In the genomic region with DNA sequence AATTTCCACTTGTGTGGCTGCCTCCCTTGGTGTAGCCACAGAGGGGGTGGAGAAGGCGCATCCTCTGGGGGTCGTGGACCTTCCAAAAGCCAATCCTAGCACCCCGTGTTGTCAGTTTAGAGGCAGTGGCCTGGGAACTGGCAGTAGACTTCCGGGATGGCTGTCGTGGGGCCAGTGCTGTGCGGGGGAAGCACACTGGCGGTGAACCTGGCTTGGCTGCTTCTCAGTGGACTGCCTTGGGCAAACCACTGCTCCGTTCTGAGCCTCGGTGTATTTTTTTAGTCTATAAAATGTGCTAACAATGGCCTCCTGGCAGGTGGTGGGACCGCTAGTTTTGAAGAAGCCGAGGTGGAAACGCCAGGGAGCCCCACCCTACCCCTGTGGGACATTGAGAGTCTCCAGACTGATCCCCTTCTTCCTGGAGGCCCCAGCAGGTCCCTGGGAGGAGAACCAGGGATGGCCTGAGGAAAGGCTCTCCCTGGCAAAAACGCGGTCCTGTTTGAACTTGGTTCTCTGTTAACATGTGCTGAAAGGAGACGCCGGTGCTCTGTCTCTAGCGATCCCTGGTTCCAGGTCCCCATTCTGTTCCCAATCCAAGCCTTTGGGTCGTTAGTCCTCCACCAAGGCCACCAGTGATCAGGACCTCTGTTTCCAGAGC, we compare ENCODE assay signal across 25 cellular contexts.
DNase-seq lines count a peak whose midpoint lies in the region; ATAC-seq, FAIRE-seq and TF ChIP-seq lines count a peak whose summit lies in the region.
"Had no signal": no experiment of that assay in that cellular context is flagged by ENCODE, and none has a peak within 500 bp of the region (broad histone marks: within the 10 kb centered on the region; RNA-seq: fewer than 3 reads in every experiment).

No MANE protein-coding gene starts in this region.

- H3K9me3 Mint-ChIP-seq in MCF 10A (ENCODE audit: unreplicated experiment) = no peaks in the 10 kb centered on the region
- no peaks in the 10 kb centered on the region for H3K9me3 Mint-ChIP-seq in nephron
- H3K9me3 Mint-ChIP-seq in type B pancreatic cell = no peaks in the 10 kb centered on the region
- H3K9me3 Mint-ChIP-seq: activated naive CD4-positive, alpha-beta T cell treated with anti-CD3 and anti-CD28 coated beads, Interleukin-2, amount 50 U/mL, for 72 hours had no signal

- no peak overlapping the region for H4K91ac ChIP-seq in H1 (replicated peaks; ENCODE audit: insufficient read length, low read length)

- no peaks in the 10 kb centered on the region for H3K9me3 ChIP-seq in breast epithelium
- no peaks in the 10 kb centered on the region for H3K9me3 ChIP-seq in H1 (ENCODE audit: insufficient read depth in 2 of 2, low read depth in 1 of 2, low read length in 1 of 2)
- H3K9me3 ChIP-seq: esophagus muscularis mucosa, gastroesophageal sphincter, psoas muscle, upper lobe of right lung had no signal

- H3K27me3 ChIP-seq in breast epithelium (no peaks in the 10 kb centered on the region), H1 (replicated peaks in 1 of 4; ENCODE audit: control insufficient read depth in 3 of 4, extremely low read depth in 1 of 4, insufficient read depth in 3 of 4, low read length in 3 of 4) (no peaks in the 10 kb centered on the region)
- H3K27me3 ChIP-seq: dorsolateral prefrontal cortex, esophagus muscularis mucosa, gastroesophageal sphincter, upper lobe of right lung had no signal

- no TSS peak for BruUV-seq in MCF 10A (replicated peaks; lab: Mats Ljungman, UMichigan)

- H3K27ac Mint-ChIP-seq in MCF 10A (ENCODE audit: low read depth, unreplicated experiment) (no peak overlapping the region), nephron (peak overlapping the region in 2 of 3 experiments; percentile 45 to 60), type B pancreatic cell (peak overlapping the region; percentile 51)

- 0 out of 2 replicates have a peak overlapping the region, but pooled peaks have one; percentile 31 for H4K8ac ChIP-seq in H1 (ENCODE audit: extremely low read depth, insufficient read depth, low read length)

- no peak overlapping the region for H2BK15ac ChIP-seq in H1 (ENCODE audit: low read length)

- H3K79me2 ChIP-seq in H1 (ENCODE audit: control insufficient read depth in 1 of 2, insufficient read depth in 2 of 2, low read length in 2 of 2) = peaks cover 0 to 77% of the 10 kb centered on the region in 2 experiments; a peak in 2 of 4 replicates

- CTCF ChIA-PET in MCF 10A (lab: Yijun Ruan, JAX) = interaction anchor here (1.4 kb wide), 1 partner anchor 127 kb away, joined by 3 read pairs; no protein-coding TSS in a partner anchor
- CTCF ChIA-PET in H1 (lab: Charles Lee; ENCODE audit: partially characterized antibody) = interaction anchor here (1.7 to 1.9 kb wide), 2 partner anchors 13 to 127 kb away, joined by 5 to 6 read pairs; no protein-coding TSS in a partner anchor

- 0 out of 2 replicates have a peak overlapping the region, but pooled peaks have one; percentile 15 for H3K18ac ChIP-seq in H1 (ENCODE audit: extremely low read depth, low read length)

- intact Hi-C loops in breast epithelium (cut with DNase I; ENCODE audit: low total_unique reads) = no loop called here
- intact Hi-C loops in MCF 10A (cut with micrococcal nuclease) = no loop called here

- H4K20me1 ChIP-seq in H1 (replicated peaks in 1 of 2; ENCODE audit: control insufficient read depth in 1 of 2, insufficient read depth in 2 of 2, low read length in 2 of 2) = peaks cover 10 to 42% of the 10 kb centered on the region in 2 experiments

- H3K4me1 ChIP-seq in breast epithelium (peaks cover 0 to 20% of the 10 kb centered on the region in 2 donors), H1 (replicated peaks in 1 of 4; ENCODE audit: control insufficient read depth in 3 of 4, insufficient read depth in 4 of 4, low read length in 3 of 4) (peaks cover 0 to 11% (median 4%) of the 10 kb centered on the region in 4 experiments; a peak in 5 of 7 replicates)
- H3K4me1 ChIP-seq: psoas muscle, upper lobe of right lung had no signal

- no peak overlapping the region for H3K4me2 ChIP-seq in H1 (ENCODE audit: insufficient read depth in 1 of 2, low read depth in 2 of 2, low read length in 2 of 2)

- H3K4me1 Mint-ChIP-seq in MCF 10A (ENCODE audit: insufficient read depth, unreplicated experiment) (peaks cover 23% of the 10 kb centered on the region), nephron (peaks cover 30% of the 10 kb centered on the region), type B pancreatic cell (ENCODE audit: unreplicated experiment) (peaks cover 23% of the 10 kb centered on the region)

- no peak overlapping the region for H3K4me3 ChIP-seq in breast epithelium
- no peak overlapping the region for H3K4me3 ChIP-seq in H1 (ENCODE audit: extremely low read depth in 1 of 4, insufficient read depth in 2 of 4, low read depth in 3 of 4, low read length in 4 of 4)
- H3K4me3 ChIP-seq: dorsolateral prefrontal cortex, esophagus muscularis mucosa, gastroesophageal sphincter, psoas muscle, upper lobe of right lung had no signal

- no peak overlapping the region for H2BK120ac ChIP-seq in H1 (replicated peaks; ENCODE audit: low read depth, low read length)

- H3K36me3 Mint-ChIP-seq in MCF 10A (ENCODE audit: insufficient read depth, unreplicated experiment) (peaks cover 17% of the 10 kb centered on the region), nephron (ENCODE audit: low read depth) (no peaks in the 10 kb centered on the region), type B pancreatic cell (no peaks in the 10 kb centered on the region)

- POLR2A ChIA-PET in MCF 10A (lab: Yijun Ruan, JAX) (interaction anchor here (0.6 to 1.8 kb wide), 4 partner anchors 8 to 426 kb away, joined by 3 to 8 read pairs (median 3); no protein-coding TSS in a partner anchor), H1 (lab: Charles Lee; ENCODE audit: partially characterized antibody) (no interaction called here)

- H4K5ac ChIP-seq in H1 (ENCODE audit: insufficient read length, low read depth, low read length) = no peak overlapping the region

- no peak overlapping the region for H3K14ac ChIP-seq in H1 (ENCODE audit: insufficient read length)

- 85% methylated on average over 18 of the region's 18 CpGs; no CpG with 5 or more reads in 1 of the 2 experiments for WGBS in H1 (ENCODE audit: extremely low coverage in 1 of 2, insufficient coverage in 1 of 2, insufficient read length in 1 of 2, insufficient replicate concordance in 2 of 2, low coverage in 1 of 2, low lambda C conversion rate in 2 of 2, missing lambda C conversion rate in 1 of 2), 2 experiments

- no peak overlapping the region for H2AFZ ChIP-seq in H1 (ENCODE audit: low read length)

- no peaks in the 10 kb centered on the region for H3K27me3 Mint-ChIP-seq in MCF 10A (ENCODE audit: insufficient read depth, unreplicated experiment)
- no peaks in the 10 kb centered on the region for H3K27me3 Mint-ChIP-seq in nephron (ENCODE audit: low read depth)
- no peaks in the 10 kb centered on the region for H3K27me3 Mint-ChIP-seq in type B pancreatic cell

- no peak for TF ChIP-seq RAD21 in H1 (IDR thresholded peaks at IDR 0.05 in 1 of 2, conservative IDR thresholded peaks at IDR 0.05 in 1 of 2; ENCODE audit: low read depth in 2 of 2, low read length in 2 of 2)

- H2BK12ac ChIP-seq in H1 (ENCODE audit: low read depth, low read length) = 0 out of 2 replicates have a peak overlapping the region, but pooled peaks have one; percentile 39

- TF ChIP-seq EP300 in H1 (IDR thresholded peaks at IDR 0.05; ENCODE audit: borderline replicate concordance in 1 of 2, low read depth in 2 of 2, low read length in 2 of 2) = no peak

- H3K4ac ChIP-seq in H1 (replicated peaks; ENCODE audit: insufficient read length, low read depth, low read length) = no peak overlapping the region

- no peak for FAIRE-seq in H1 (lab: Jason Lieb, UNC)
- FAIRE-seq: astrocyte had no signal

- H3K4me3 Mint-ChIP-seq in MCF 10A (ENCODE audit: unreplicated experiment) (no peak overlapping the region), nephron (no peak overlapping the region), type B pancreatic cell (no peak overlapping the region)

- H3K56ac ChIP-seq in H1 (replicated peaks; ENCODE audit: insufficient read length, low read depth, low read length) = no peak overlapping the region

- TF ChIP-seq CTCF in breast epithelium (IDR thresholded peaks at IDR 0.05) (no peak), MCF 10A (IDR thresholded peaks at IDR 0.05; ENCODE audit: unreplicated experiment) (no peak), H1 (IDR thresholded peaks at IDR 0.05; ENCODE audit: control extremely low read depth in 1 of 3, insufficient read depth in 1 of 3, low read depth in 1 of 3, low read length in 3 of 3) (no peak), nephron (IDR thresholded peaks at IDR 0.05; ENCODE audit: unreplicated experiment in 3 of 3) (no peak), type B pancreatic cell (conservative IDR thresholded peaks at IDR 0.05) (no peak)

- peak overlapping the region; percentile 59 to 80 for H3K27ac ChIP-seq in breast epithelium
- H3K27ac ChIP-seq in H1 (ENCODE audit: low read depth, low read length) = no peak overlapping the region
- H3K27ac ChIP-seq: dorsolateral prefrontal cortex, esophagus muscularis mucosa, gastroesophageal sphincter, psoas muscle, upper lobe of right lung, WERI-Rb-1 had no signal

- no peaks in the 10 kb centered on the region for H3K23me2 ChIP-seq in H1 (ENCODE audit: low read depth, low read length)

- 0 out of 2 replicates have a peak overlapping the region, but pooled peaks have one; percentile 66 for H2BK5ac ChIP-seq in H1 (ENCODE audit: low read depth, low read length)

- no peaks in the 10 kb centered on the region for H3K36me3 ChIP-seq in breast epithelium
- no peaks in the 10 kb centered on the region for H3K36me3 ChIP-seq in H1 (ENCODE audit: control insufficient read depth in 2 of 4, insufficient read depth in 4 of 4, low read length in 3 of 4)
- H3K36me3 ChIP-seq: esophagus muscularis mucosa, gastroesophageal sphincter, upper lobe of right lung, WERI-Rb-1 had no signal

- no peak for ATAC-seq in HG02759 (IDR thresholded peaks at IDR 0.05; ENCODE audit: unreplicated experiment)
- ATAC-seq: activated naive CD4-positive, alpha-beta T cell treated with anti-CD3 and anti-CD28 coated beads, Interleukin-2, amount 50 U/mL, for 72 hours; gastroesophageal sphincter; psoas muscle had no signal

- no peak for TF ChIP-seq POLR2A in breast epithelium (IDR thresholded peaks at IDR 0.05)
- TF ChIP-seq POLR2A in H1 (IDR thresholded peaks at IDR 0.05; ENCODE audit: control extremely low read depth in 1 of 2, low read depth in 2 of 2, low read length in 2 of 2) = no peak
- no peak for TF ChIP-seq POLR2A in erythroblast (IDR thresholded peaks at IDR 0.05; ENCODE audit: low read length)

- H3K23ac ChIP-seq in H1 (ENCODE audit: insufficient read length) = no peak overlapping the region

- H2AK5ac ChIP-seq in H1 (ENCODE audit: low read depth, low read length) = no peak overlapping the region

- peaks cover 40% of the 10 kb centered on the region for H3K79me1 ChIP-seq in H1 (ENCODE audit: low read depth, low read length)

- DNase-seq in breast epithelium (ENCODE audit: low spot score in 2 of 2) (peak in 1 of 2 donors; percentile 58), MCF 10A (ENCODE audit: unreplicated experiment) (no peak), H1 (ENCODE audit: low read depth in 1 of 2, low spot score in 2 of 2) (no peak), type B pancreatic cell (ENCODE audit: extremely low spot score, unreplicated experiment) (no peak), erythroblast (lab: John Stamatoyannopoulos, UW) (no peak), GM03348 (ENCODE audit: low spot score) (no peak)
- DNase-seq: 8988T; activated CD4-positive, alpha-beta T cell treated with anti-CD3 and anti-CD28 coated beads, Interleukin-2, amount 50 U/mL, for 4 hours; central memory CD4-positive, alpha-beta T cell; dorsolateral prefrontal cortex; hypothalamus; NCI-H1105; NCI-H1930; NCI-H226; OCI-M1; psoas muscle; Right ventricle myocardium superior; upper lobe of right lung; WERI-Rb-1 had no signal

- no peak overlapping the region for H2BK20ac ChIP-seq in H1 (ENCODE audit: low read length)

- no peak overlapping the region for H3K9ac ChIP-seq in H1 (replicated peaks in 1 of 4; ENCODE audit: extremely low read depth in 1 of 4, low read depth in 3 of 4, low read length in 3 of 4)
